ENCODE assay signal across 18 cellular contexts in the genomic region with DNA sequence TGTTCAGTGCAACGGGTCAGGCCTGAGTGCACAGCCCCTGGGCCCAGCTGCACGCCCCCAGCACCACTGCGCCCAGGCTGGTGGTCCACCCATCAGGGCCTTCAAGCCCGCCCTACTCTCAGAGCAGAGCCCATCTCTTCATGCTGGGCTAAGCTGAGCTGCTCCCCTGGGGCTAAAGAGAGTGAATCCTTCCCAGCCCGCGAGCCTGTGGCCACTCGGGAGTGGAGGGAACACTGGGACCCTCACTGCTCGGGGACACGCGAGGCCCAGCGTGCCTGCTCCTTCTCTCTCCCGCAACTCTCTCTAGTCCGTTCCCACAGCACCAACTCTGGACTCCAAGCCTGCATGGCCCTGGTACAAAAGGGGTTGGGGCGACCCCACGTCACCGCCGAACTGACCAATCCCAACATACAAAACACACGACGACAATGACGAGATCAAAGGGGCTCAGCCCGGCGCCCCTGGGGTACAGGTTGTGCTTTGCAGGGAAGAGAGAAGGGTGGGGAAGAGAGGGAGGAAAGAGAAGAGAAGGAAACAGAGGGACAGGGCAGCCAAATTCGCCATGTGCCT. TPM values are rescaled to one million over a fixed set of nuclear protein-coding genes. Genes with fewer than 3 reads are reported as not detected.
A peak's percentile ranks its signal among the peaks of the same experiment; 100 is the strongest.
DNase-seq lines count a peak whose midpoint lies in the region; ATAC-seq and TF ChIP-seq lines count a peak whose summit lies in the region.
"Had no signal": no experiment of that assay in that cellular context is flagged by ENCODE, and none has a peak within 500 bp of the region (broad histone marks: within the 10 kb centered on the region; RNA-seq: fewer than 3 reads in every experiment).

No MANE protein-coding gene starts in this region.

- no peaks in the 10 kb centered on the region for H3K27me3 Mint-ChIP-seq in MCF 10A (ENCODE audit: insufficient read depth, unreplicated experiment)
- H3K27me3 Mint-ChIP-seq in nephron (ENCODE audit: low read depth), result peaks cover 3% of the 10 kb centered on the region
- no peaks in the 10 kb centered on the region for H3K27me3 Mint-ChIP-seq in type B pancreatic cell
- H3K27me3 Mint-ChIP-seq: CD4-positive, alpha-beta memory T cell had no signal

- no peak for ATAC-seq in GM21526 (IDR thresholded peaks at IDR 0.05; ENCODE audit: low FRiP score, unreplicated experiment)
- ATAC-seq: lower lobe of right lung had no signal

- H3K9me3 Mint-ChIP-seq in MCF 10A (ENCODE audit: unreplicated experiment) (no peaks in the 10 kb centered on the region), nephron (no peaks in the 10 kb centered on the region), type B pancreatic cell (no peaks in the 10 kb centered on the region)
- H3K9me3 Mint-ChIP-seq: CD4-positive, alpha-beta memory T cell had no signal

- H3K4me1 ChIP-seq in breast epithelium, result peaks cover 9 to 14% of the 10 kb centered on the region in 2 donors

- no peak for TF ChIP-seq POLR2A in breast epithelium (IDR thresholded peaks at IDR 0.05)

- H3K4me3 Mint-ChIP-seq in MCF 10A (ENCODE audit: unreplicated experiment) (peak overlapping the region; percentile 28), nephron (peak overlapping the region in 2 of 3 experiments; percentile 40 to 46), type B pancreatic cell (peak overlapping the region; percentile 34)
- H3K4me3 Mint-ChIP-seq: CD4-positive, alpha-beta memory T cell had no signal

- BruUV-seq in MCF 10A (replicated peaks; lab: Mats Ljungman, UMichigan), result no TSS peak

- H3K9me3 ChIP-seq in breast epithelium, result no peaks in the 10 kb centered on the region
- H3K9me3 ChIP-seq: lower lobe of right lung, ovary had no signal

- H3K27ac ChIP-seq in breast epithelium (no peak overlapping the region), RWPE1 (peak overlapping the region; percentile 98)

- in situ Hi-C loops in ACHN (cut with HindIII; ENCODE audit: low pct_ligation_motif_present, low pct_unique_long_range_greater_than_20kb, low sequenced_read_pairs), result no loop called here

- H3K4me1 Mint-ChIP-seq in MCF 10A (ENCODE audit: insufficient read depth, unreplicated experiment) (peaks cover 25% of the 10 kb centered on the region), nephron (peaks cover 26% of the 10 kb centered on the region), type B pancreatic cell (ENCODE audit: unreplicated experiment) (peaks cover 29% of the 10 kb centered on the region)

- CTCF ChIA-PET in MCF 10A (lab: Yijun Ruan, JAX) (interaction anchor here (1.0 to 1.3 kb wide), 2 partner anchors 9 to 99 kb away, joined by 3 to 4 read pairs; no protein-coding TSS in a partner anchor), RWPE1 (lab: Yijun Ruan, JAX) (interaction anchor here (0.8 kb wide), 1 partner anchor 511 kb away, joined by 3 read pairs; no protein-coding TSS in a partner anchor)

- no peak for DNase-seq in MCF 10A (ENCODE audit: unreplicated experiment)
- DNase-seq in breast epithelium (ENCODE audit: low spot score in 2 of 2), result no peak
- no peak for DNase-seq in RWPE1 (ENCODE audit: low spot score)
- DNase-seq in type B pancreatic cell (ENCODE audit: extremely low spot score, unreplicated experiment), result no peak
- DNase-seq in ACHN, result no peak
- no peak for DNase-seq in NCI-H2029 (lab: John Stamatoyannopoulos, UW)
- DNase-seq: activated gamma-delta T cell treated with Interleukin-2 at 50 U/mL for 16 hours; anterior cingulate cortex; CD4-positive, alpha-beta memory T cell; DMS79; lower lobe of right lung; NCI-H187; NCI-H446; RPMI8226 had no signal

- H3K27me3 ChIP-seq in breast epithelium, result no peaks in the 10 kb centered on the region
- H3K27me3 ChIP-seq: hepatocyte, ovary had no signal

- H3K36me3 ChIP-seq in breast epithelium, result no peaks in the 10 kb centered on the region
- H3K36me3 ChIP-seq: ovary had no signal

- H3K27ac Mint-ChIP-seq in MCF 10A (ENCODE audit: low read depth, unreplicated experiment) (no peak overlapping the region), nephron (no peak overlapping the region), type B pancreatic cell (no peak overlapping the region)

- H3K36me3 Mint-ChIP-seq in MCF 10A (ENCODE audit: insufficient read depth, unreplicated experiment) (peaks cover 42% of the 10 kb centered on the region), nephron (ENCODE audit: low read depth) (peaks cover 13% of the 10 kb centered on the region), type B pancreatic cell (peaks cover 12% of the 10 kb centered on the region)

- intact Hi-C loops in MCF 10A (cut with micrococcal nuclease), result no loop called here
- intact Hi-C loops in breast epithelium (cut with DNase I; ENCODE audit: low total_unique reads), result loop anchor here (5.0 kb wide), 1 partner anchor 820 kb away; no protein-coding TSS in a partner anchor

- TF ChIP-seq CTCF in MCF 10A (IDR thresholded peaks at IDR 0.05; ENCODE audit: unreplicated experiment), result no peak
- TF ChIP-seq CTCF in breast epithelium (IDR thresholded peaks at IDR 0.05), result no peak
- TF ChIP-seq CTCF in RWPE1 (conservative IDR thresholded peaks at IDR 0.05; ENCODE audit: low read depth), result no peak
- no peak for TF ChIP-seq CTCF in nephron (IDR thresholded peaks at IDR 0.05; ENCODE audit: unreplicated experiment in 3 of 3)
- no peak for TF ChIP-seq CTCF in type B pancreatic cell (conservative IDR thresholded peaks at IDR 0.05)

- H3K4me3 ChIP-seq in breast epithelium, result no peak overlapping the region
- H3K4me3 ChIP-seq: hepatocyte, lower lobe of right lung, ovary had no signal

- POLR2A ChIA-PET in MCF 10A (lab: Yijun Ruan, JAX) (interaction anchor here (0.7 to 1.6 kb wide), 2 partner anchors 56 to 220 kb away, joined by 3 to 4 read pairs; no protein-coding TSS in a partner anchor), RWPE1 (lab: Yijun Ruan, JAX; ENCODE audit: low non-redundant PET) (no interaction called here)

RNA-seq across cellular contexts. Expression of gene SIRT7, which starts 4.1 kb away (rescaled TPM):
- 36.6 and 44.8 TPM in 2 replicates for total RNA-seq in MCF 10A (2022)
- 10 to 100 TPM; 20.6 to 27.2 (median 25.8) TPM for total RNA-seq in breast epithelium
- total RNA-seq in type B pancreatic cell (ENCODE audit: low replicate concordance), result 29.9 and 46.0 TPM in 2 replicates

RNA-seq across cellular contexts. Expression of gene MAFG, which starts 5.5 kb away (rescaled TPM):
- total RNA-seq in MCF 10A (2022) (38.1 and 48.9 TPM in 2 replicates), breast epithelium (10 to 100 TPM; 12.3 to 15.2 (median 14.1) TPM), type B pancreatic cell (ENCODE audit: low replicate concordance) (22.4 and 30.0 TPM in 2 replicates)

RNA-seq across cellular contexts. Expression of gene PCYT2, which starts 10.9 kb away (rescaled TPM):
- total RNA-seq in MCF 10A (2022) (26.5 and 26.8 TPM in 2 replicates), breast epithelium (10 to 100 TPM; 22.9 to 69.4 (median 35.9) TPM), type B pancreatic cell (ENCODE audit: low replicate concordance) (46.8 and 50.4 TPM in 2 replicates)

RNA-seq across cellular contexts. Expression of gene PYCR1, which starts 15.0 kb away (rescaled TPM):
- 151 and 154 TPM in 2 replicates for total RNA-seq in MCF 10A (2022)
- total RNA-seq in breast epithelium, result 10 to 100 TPM in 2 of 3 donors, 1 to 10 TPM in 1; 3.0 to 30.2 (median 15.5) TPM
- 110 and 127 TPM in 2 replicates for total RNA-seq in type B pancreatic cell (ENCODE audit: low replicate concordance)

RNA-seq across cellular contexts. Expression of gene NPB, which starts 20.0 kb away (rescaled TPM):
- total RNA-seq in MCF 10A (2022) (0.28 TPM in 1 of 2 replicates, not detected in the other), breast epithelium (1 to 10 TPM in 1 of 3 donors, not detected in 2; 2.0 TPM), type B pancreatic cell (ENCODE audit: low replicate concordance) (0.64 and 2.5 TPM in 2 replicates)
